1 cellular context compared by ENCODE assay signal in the genomic region with DNA sequence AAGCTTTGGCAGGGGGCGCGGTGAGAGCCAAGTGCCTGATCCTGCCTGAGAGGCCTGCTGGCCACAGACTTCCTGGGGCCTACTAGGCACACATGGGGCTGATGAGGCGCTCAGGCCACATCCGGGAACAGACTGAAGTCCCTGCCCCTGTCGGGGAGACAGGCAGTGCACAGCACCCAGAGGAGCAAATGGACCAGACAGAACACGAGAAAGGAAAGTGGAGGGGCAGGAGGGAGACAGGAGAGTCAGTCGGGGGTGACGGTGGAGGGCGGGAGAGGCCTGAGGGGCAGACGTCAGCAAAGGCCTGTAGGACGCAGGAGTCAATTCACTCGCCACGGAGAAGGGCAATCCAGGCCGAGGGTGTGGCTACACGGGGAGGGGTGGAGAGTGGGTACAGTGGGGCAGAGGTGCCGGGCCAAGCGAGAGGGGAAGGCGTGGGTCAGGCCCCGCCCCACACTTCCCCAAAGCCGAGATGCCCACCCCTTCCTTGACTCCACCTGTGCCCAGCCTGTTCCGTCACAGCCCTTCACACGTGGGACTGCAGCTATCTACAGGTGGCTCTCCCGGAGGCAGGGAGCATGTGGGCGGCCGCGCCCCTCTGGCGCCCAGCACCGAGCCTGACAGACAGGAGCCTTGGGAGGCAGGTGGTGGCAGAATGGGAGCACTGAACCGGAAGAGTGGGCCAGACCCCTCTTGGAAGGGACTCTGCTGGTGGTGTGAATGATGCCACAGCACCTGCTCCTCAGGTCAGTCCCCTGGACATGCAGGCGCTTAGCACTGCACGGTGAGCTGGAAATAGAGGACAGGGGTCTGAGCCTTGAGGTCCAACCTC.
TF ChIP-seq lines count a peak whose summit lies in the region.

No MANE protein-coding gene starts in this region.

TF ChIP-seq in GM23338, 12 proteins besides CTCF, POLR2A, EP300 and RAD21 (continued from another document):
- TF ChIP-seq, protein P1, sequence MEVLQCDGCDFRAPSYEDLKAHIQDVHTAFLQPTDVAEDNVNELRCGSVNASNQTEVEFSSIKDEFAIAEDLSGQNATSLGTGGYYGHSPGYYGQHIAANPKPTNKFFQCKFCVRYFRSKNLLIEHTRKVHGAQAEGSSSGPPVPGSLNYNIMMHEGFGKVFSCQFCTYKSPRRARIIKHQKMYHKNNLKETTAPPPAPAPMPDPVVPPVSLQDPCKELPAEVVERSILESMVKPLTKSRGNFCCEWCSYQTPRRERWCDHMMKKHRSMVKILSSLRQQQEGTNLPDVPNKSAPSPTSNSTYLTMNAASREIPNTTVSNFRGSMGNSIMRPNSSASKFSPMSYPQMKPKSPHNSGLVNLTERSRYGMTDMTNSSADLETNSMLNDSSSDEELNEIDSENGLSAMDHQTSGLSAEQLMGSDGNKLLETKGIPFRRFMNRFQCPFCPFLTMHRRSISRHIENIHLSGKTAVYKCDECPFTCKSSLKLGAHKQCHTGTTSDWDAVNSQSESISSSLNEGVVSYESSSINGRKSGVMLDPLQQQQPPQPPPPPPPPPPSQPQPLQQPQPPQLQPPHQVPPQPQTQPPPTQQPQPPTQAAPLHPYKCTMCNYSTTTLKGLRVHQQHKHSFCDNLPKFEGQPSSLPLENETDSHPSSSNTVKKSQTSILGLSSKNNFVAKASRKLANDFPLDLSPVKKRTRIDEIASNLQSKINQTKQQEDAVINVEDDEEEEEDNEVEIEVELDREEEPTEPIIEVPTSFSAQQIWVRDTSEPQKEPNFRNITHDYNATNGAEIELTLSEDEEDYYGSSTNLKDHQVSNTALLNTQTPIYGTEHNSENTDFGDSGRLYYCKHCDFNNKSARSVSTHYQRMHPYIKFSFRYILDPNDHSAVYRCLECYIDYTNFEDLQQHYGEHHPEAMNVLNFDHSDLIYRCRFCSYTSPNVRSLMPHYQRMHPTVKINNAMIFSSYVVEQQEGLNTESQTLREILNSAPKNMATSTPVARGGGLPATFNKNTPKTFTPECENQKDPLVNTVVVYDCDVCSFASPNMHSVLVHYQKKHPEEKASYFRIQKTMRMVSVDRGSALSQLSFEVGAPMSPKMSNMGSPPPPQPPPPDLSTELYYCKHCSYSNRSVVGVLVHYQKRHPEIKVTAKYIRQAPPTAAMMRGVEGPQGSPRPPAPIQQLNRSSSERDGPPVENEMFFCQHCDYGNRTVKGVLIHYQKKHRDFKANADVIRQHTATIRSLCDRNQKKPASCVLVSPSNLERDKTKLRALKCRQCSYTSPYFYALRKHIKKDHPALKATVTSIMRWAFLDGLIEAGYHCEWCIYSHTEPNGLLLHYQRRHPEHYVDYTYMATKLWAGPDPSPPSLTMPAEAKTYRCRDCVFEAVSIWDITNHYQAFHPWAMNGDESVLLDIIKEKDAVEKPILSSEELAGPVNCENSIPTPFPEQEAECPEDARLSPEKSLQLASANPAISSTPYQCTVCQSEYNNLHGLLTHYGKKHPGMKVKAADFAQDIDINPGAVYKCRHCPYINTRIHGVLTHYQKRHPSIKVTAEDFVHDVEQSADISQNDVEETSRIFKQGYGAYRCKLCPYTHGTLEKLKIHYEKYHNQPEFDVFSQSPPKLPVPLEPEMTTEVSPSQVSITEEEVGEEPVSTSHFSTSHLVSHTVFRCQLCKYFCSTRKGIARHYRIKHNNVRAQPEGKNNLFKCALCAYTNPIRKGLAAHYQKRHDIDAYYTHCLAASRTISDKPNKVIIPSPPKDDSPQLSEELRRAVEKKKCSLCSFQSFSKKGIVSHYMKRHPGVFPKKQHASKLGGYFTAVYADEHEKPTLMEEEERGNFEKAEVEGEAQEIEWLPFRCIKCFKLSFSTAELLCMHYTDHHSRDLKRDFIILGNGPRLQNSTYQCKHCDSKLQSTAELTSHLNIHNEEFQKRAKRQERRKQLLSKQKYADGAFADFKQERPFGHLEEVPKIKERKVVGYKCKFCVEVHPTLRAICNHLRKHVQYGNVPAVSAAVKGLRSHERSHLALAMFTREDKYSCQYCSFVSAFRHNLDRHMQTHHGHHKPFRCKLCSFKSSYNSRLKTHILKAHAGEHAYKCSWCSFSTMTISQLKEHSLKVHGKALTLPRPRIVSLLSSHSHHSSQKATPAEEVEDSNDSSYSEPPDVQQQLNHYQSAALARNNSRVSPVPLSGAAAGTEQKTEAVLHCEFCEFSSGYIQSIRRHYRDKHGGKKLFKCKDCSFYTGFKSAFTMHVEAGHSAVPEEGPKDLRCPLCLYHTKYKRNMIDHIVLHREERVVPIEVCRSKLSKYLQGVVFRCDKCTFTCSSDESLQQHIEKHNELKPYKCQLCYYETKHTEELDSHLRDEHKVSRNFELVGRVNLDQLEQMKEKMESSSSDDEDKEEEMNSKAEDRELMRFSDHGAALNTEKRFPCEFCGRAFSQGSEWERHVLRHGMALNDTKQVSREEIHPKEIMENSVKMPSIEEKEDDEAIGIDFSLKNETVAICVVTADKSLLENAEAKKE (CRISPR knock-in tag; IDR thresholded peaks at IDR 0.05), result no peak
